Comparison of ENCODE assay signal across 3 cellular contexts in the genomic region with DNA sequence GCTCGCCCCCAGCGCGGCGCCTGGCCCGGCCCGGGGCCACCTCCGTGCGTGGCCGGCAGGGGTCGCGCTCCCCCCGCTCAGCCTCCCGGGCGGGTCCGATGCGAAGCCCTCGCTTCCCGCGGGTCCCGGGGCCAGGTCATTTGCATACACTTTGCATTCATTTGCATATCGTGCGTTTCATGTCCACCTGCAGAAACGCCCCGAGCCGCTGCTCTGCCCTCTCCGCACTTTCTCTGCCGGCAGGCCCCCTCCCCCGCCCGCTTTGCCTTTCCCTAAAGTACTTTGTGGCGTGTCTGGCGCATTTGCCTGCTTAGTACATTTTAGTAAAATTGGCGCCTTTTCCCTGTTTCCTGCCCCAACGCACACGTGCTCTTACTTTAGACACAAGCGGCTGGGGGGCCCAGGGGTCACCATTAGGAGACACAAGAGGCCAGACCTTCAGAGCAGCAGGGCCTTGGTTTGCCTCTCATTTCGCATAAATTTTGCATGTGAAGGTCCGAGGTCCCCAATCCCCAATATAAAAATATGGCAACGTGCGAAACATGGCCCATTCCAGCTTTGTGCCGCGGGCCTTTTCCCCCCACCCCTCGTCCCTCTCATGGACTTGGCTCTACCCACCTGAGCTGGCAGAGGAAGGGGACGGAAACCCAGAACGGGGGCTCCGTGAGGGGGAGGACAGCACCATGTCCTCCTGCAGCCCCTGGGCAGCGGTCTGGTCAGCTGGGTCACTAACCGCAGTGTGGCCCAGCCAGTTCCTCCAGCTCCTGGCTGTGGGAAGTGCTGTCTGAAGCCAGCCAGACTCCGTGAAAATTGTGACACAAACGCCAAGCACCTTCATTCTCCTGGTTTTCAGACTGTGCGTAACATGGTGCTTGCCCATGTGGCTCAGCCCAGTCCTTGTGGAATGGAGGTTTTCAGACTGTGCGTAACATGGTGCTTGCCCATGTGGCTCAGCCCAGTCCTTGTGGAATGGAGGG.
A peak's percentile ranks its signal among the peaks of the same experiment; 100 is the strongest.
TF ChIP-seq lines count a peak whose summit lies in the region.

No MANE protein-coding gene starts in this region.

TF ChIP-seq in A549, 52 proteins besides CTCF, POLR2A, EP300 and RAD21 (continued from another document):
- TF ChIP-seq SMC3 (IDR thresholded peaks at IDR 0.05) = peak; percentile 85
- no peak for TF ChIP-seq MAFK (IDR thresholded peaks at IDR 0.05; ENCODE audit: partially characterized antibody)
- no peak for TF ChIP-seq FOSL2 (IDR thresholded peaks at IDR 0.05)
- TF ChIP-seq FOSL2 (CRISPR knock-in tag; IDR thresholded peaks at IDR 0.05) = no peak
- TF ChIP-seq, protein P1, sequence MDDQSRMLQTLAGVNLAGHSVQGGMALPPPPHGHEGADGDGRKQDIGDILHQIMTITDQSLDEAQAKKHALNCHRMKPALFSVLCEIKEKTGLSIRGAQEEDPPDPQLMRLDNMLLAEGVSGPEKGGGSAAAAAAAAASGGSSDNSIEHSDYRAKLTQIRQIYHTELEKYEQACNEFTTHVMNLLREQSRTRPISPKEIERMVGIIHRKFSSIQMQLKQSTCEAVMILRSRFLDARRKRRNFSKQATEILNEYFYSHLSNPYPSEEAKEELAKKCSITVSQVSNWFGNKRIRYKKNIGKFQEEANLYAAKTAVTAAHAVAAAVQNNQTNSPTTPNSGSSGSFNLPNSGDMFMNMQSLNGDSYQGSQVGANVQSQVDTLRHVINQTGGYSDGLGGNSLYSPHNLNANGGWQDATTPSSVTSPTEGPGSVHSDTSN (IDR thresholded peaks at IDR 0.05) = no peak

TF ChIP-seq in Ishikawa, 13 proteins besides CTCF, POLR2A, EP300 and RAD21 (continued from another document):
- TF ChIP-seq TEAD4 (IDR thresholded peaks at IDR 0.05) (no peak), TAF1 (IDR thresholded peaks at IDR 0.05; ENCODE audit: low read depth) (no peak), TCF12 (IDR thresholded peaks at IDR 0.05; ENCODE audit: low read depth) (0 out of 2 replicates have a peak, but pooled peaks have one; percentile 22), CEBPB (IDR thresholded peaks at IDR 0.05) (no peak), YY1 (IDR thresholded peaks at IDR 0.05; ENCODE audit: low read depth) (no peak), CREB1 (IDR thresholded peaks at IDR 0.05; ENCODE audit: low read depth) (no peak)
- TF ChIP-seq, protein P2, sequence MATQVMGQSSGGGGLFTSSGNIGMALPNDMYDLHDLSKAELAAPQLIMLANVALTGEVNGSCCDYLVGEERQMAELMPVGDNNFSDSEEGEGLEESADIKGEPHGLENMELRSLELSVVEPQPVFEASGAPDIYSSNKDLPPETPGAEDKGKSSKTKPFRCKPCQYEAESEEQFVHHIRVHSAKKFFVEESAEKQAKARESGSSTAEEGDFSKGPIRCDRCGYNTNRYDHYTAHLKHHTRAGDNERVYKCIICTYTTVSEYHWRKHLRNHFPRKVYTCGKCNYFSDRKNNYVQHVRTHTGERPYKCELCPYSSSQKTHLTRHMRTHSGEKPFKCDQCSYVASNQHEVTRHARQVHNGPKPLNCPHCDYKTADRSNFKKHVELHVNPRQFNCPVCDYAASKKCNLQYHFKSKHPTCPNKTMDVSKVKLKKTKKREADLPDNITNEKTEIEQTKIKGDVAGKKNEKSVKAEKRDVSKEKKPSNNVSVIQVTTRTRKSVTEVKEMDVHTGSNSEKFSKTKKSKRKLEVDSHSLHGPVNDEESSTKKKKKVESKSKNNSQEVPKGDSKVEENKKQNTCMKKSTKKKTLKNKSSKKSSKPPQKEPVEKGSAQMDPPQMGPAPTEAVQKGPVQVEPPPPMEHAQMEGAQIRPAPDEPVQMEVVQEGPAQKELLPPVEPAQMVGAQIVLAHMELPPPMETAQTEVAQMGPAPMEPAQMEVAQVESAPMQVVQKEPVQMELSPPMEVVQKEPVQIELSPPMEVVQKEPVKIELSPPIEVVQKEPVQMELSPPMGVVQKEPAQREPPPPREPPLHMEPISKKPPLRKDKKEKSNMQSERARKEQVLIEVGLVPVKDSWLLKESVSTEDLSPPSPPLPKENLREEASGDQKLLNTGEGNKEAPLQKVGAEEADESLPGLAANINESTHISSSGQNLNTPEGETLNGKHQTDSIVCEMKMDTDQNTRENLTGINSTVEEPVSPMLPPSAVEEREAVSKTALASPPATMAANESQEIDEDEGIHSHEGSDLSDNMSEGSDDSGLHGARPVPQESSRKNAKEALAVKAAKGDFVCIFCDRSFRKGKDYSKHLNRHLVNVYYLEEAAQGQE (IDR thresholded peaks at IDR 0.05; ENCODE audit: low read depth) = no peak
TF ChIP-seq in Ishikawa: peak in this region for 1.

TF ChIP-seq in neural cell, 6 proteins besides CTCF, POLR2A, EP300 and RAD21:
- TF ChIP-seq, protein P2 (IDR thresholded peaks at IDR 0.05; ENCODE audit: borderline replicate concordance) = no peak
- no peak for TF ChIP-seq TAF1 (IDR thresholded peaks at IDR 0.05; ENCODE audit: low read depth)
- peak; percentile 86 for TF ChIP-seq SMC3 (conservative IDR thresholded peaks at IDR 0.05; ENCODE audit: poor library complexity)
TF ChIP-seq in neural cell: peak in this region for 1.
